In genomic region chr4:60019180-60019579, GRCh38 we compare ENCODE assay signal across 20 cellular contexts.
"Had no signal": no experiment of that assay in that cellular context is flagged by ENCODE, and none has a peak within 500 bp of the region (broad histone marks: within the 10 kb centered on the region; RNA-seq: fewer than 3 reads in every experiment).

No MANE protein-coding gene starts in this region.

- H3K27ac Mint-ChIP-seq: effector memory CD8-positive, alpha-beta T cell; naive thymus-derived CD8-positive, alpha-beta T cell; stimulated activated effector memory CD8-positive, alpha-beta T cell treated with anti-CD3 and anti-CD28 coated beads, Interleukin-12 subunit alpha, Interleukin-12 subunit beta, amount 100 ng/mL, for 72 hours; type B pancreatic cell had no signal

- H3K4me3 ChIP-seq: esophagus squamous epithelium, gastroesophageal sphincter, mucosa of descending colon, psoas muscle, right lobe of liver, suprapubic skin, thyroid gland had no signal

- H3K4me1 Mint-ChIP-seq: naive thymus-derived CD8-positive, alpha-beta T cell; stimulated activated effector memory CD8-positive, alpha-beta T cell treated with anti-CD3 and anti-CD28 coated beads, Interleukin-12 subunit alpha, Interleukin-12 subunit beta, amount 100 ng/mL, for 72 hours had no signal

- H3K4me1 ChIP-seq: esophagus squamous epithelium, psoas muscle, right lobe of liver, suprapubic skin, thyroid gland had no signal

- H3K27me3 ChIP-seq: esophagus squamous epithelium, gastroesophageal sphincter, neutrophil, right lobe of liver, suprapubic skin, thyroid gland had no signal

- H3K9me3 Mint-ChIP-seq: type B pancreatic cell had no signal

- H3K4me3 Mint-ChIP-seq: effector memory CD8-positive, alpha-beta T cell; naive thymus-derived CD8-positive, alpha-beta T cell; stimulated activated effector memory CD8-positive, alpha-beta T cell treated with anti-CD3 and anti-CD28 coated beads, Interleukin-12 subunit alpha, Interleukin-12 subunit beta, amount 100 ng/mL, for 72 hours; type B pancreatic cell had no signal

- H3K27me3 Mint-ChIP-seq: effector memory CD8-positive, alpha-beta T cell; naive thymus-derived CD8-positive, alpha-beta T cell; type B pancreatic cell had no signal

- H3K27ac ChIP-seq: esophagus squamous epithelium, gastroesophageal sphincter, neutrophil, psoas muscle, right lobe of liver, suprapubic skin, thyroid gland had no signal

- H3K36me3 Mint-ChIP-seq: naive thymus-derived CD8-positive, alpha-beta T cell; stimulated activated effector memory CD8-positive, alpha-beta T cell treated with anti-CD3 and anti-CD28 coated beads, Interleukin-12 subunit alpha, Interleukin-12 subunit beta, amount 100 ng/mL, for 72 hours; type B pancreatic cell had no signal

- ATAC-seq: effector memory CD8-positive, alpha-beta T cell; gastroesophageal sphincter; left colon; mucosa of descending colon; naive thymus-derived CD8-positive, alpha-beta T cell; psoas muscle; right lobe of liver; stimulated activated effector memory CD8-positive, alpha-beta T cell treated with anti-CD3 and anti-CD28 coated beads, Interleukin-12 subunit alpha, Interleukin-12 subunit beta, amount 100 ng/mL, for 72 hours; stimulated activated naive CD8-positive, alpha-beta T cell treated with anti-CD3 and anti-CD28 coated beads, Interleukin-15, Interleukin-2, amounts not matched to agents 100 U/mL and 50 U/mL, for 24 hours had no signal

- H3K36me3 ChIP-seq: esophagus squamous epithelium, gastroesophageal sphincter, neutrophil, right lobe of liver, suprapubic skin, thyroid gland had no signal

- H3K9me3 ChIP-seq: esophagus squamous epithelium, gastroesophageal sphincter, mucosa of descending colon, neutrophil, psoas muscle, right lobe of liver, suprapubic skin, thyroid gland had no signal

- DNase-seq: effector memory CD8-positive, alpha-beta T cell; esophagus squamous epithelium; foreskin fibroblast; glutamatergic neuron; left colon; mammary epithelial cell; mucosa of descending colon; naive thymus-derived CD8-positive, alpha-beta T cell; psoas muscle; retina; right lobe of liver; stimulated activated CD4-positive, alpha-beta T cell treated with anti-CD3 and anti-CD28 coated beads, Interleukin-4, amount 100 ng/mL, for 1 hour; stimulated activated CD8-positive, alpha-beta memory T cell treated with anti-CD3 and anti-CD28 coated beads, Interleukin-4, amount 100 ng/mL, for 48 hours; stimulated activated naive CD8-positive, alpha-beta T cell treated with anti-CD3 and anti-CD28 coated beads, Interleukin-15, Interleukin-2, amounts not matched to agents 100 U/mL and 50 U/mL, for 24 hours; thyroid gland had no signal
